9 cellular contexts compared by ENCODE assay signal in the genomic region with DNA sequence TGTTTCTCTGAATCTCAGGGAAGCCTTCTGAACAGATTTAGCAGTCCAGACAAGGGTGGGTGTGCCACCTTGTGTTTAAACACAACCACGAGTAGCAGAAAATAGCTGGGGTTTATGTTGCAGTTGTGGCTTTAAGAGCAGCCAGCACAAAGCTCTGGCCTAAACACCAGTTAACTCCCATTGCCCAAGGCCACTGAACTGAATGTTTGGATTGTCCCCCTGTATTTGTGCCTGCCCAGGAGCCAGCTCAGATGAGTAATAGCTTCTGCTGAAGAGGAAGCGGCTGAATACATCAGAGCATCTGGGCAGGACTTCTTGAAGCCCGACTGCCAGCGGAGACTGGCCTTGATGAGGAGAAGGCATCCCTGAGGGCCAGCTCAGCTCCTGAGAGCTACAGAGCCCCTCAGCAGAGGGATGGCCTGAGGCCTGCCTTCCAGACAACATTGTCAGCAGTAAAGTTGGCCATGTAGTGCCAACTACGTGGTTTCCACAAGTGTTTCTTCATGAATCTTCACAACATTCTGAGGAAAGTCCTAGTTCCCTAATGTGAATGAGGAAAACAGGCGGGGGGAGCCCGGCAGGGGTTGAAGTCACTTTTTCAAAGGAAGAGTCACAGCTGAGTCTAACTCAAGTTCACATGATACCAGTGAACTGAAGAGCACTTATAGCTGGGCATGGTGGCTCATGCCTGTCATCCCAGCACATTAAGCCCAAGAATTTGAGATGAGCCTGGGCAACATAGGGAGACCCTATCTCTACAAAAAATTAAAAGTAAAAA.
DNase-seq lines count a peak whose midpoint lies in the region; ATAC-seq, FAIRE-seq and TF ChIP-seq lines count a peak whose summit lies in the region.
"Had no signal": no experiment of that assay in that cellular context is flagged by ENCODE, and none has a peak within 500 bp of the region (broad histone marks: within the 10 kb centered on the region; RNA-seq: fewer than 3 reads in every experiment).

No MANE protein-coding gene starts in this region.

- H3K27me3 ChIP-seq in Karpas-422 (ENCODE audit: low read length) (no peaks in the 10 kb centered on the region), bronchial epithelial cell (ENCODE audit: control insufficient read depth, insufficient read depth, low read length) (no peaks in the 10 kb centered on the region), left lung (no peaks in the 10 kb centered on the region)
- H3K27me3 ChIP-seq: thyroid gland had no signal

- peak; percentile 88 for DNase-seq in AG09319 (ENCODE audit: extremely low read depth, low read depth)
- peak; percentile 28 for DNase-seq in Karpas-422
- DNase-seq in bronchial epithelial cell (ENCODE audit: low read depth): peak; percentile 35
- DNase-seq in left lung: no peak
- no peak for DNase-seq in activated CD8-positive, alpha-beta memory T cell treated with anti-CD3 and anti-CD28 coated beads, Interleukin-2, amount 50 U/mL, for 4 hours
- no peak for DNase-seq in NCI-H345 treated with DMSO at 0.1 percent for 48 hours (lab: John Stamatoyannopoulos, UW; ENCODE audit: unreplicated experiment)

- H2AFZ ChIP-seq in Karpas-422 (ENCODE audit: low read length): no peak overlapping the region

- H3K27ac ChIP-seq in Karpas-422 (ENCODE audit: low read length) (no peak overlapping the region), left lung (peak overlapping the region in 1 of 2 donors; percentile 68)
- H3K27ac ChIP-seq: thyroid gland had no signal

- no peaks in the 10 kb centered on the region for H3K79me2 ChIP-seq in Karpas-422 (ENCODE audit: low read length)

- no peak overlapping the region for H3K4me3 ChIP-seq in Karpas-422 (ENCODE audit: low read length)
- no peak overlapping the region for H3K4me3 ChIP-seq in bronchial epithelial cell (ENCODE audit: low read depth, low read length)
- no peak overlapping the region for H3K4me3 ChIP-seq in left lung
- H3K4me3 ChIP-seq: thyroid gland had no signal

- TF ChIP-seq CTCF in AG09319 (IDR thresholded peaks at IDR 0.05; ENCODE audit: low read depth, low read length) (peak; percentile 43), bronchial epithelial cell (IDR thresholded peaks at IDR 0.05; ENCODE audit: insufficient read depth, low read length, severe bottlenecking) (no peak), left lung (IDR thresholded peaks at IDR 0.05) (no peak)

- no peak overlapping the region for H3K9ac ChIP-seq in Karpas-422 (ENCODE audit: low read length)

- H3K4me2 ChIP-seq in Karpas-422 (ENCODE audit: low read depth, low read length, poor library complexity, severe bottlenecking): no peak overlapping the region

- FAIRE-seq in bronchial epithelial cell (lab: Jason Lieb, UNC): no peak

- H3K36me3 ChIP-seq in Karpas-422 (ENCODE audit: insufficient read depth, low read length): no peaks in the 10 kb centered on the region
- H3K36me3 ChIP-seq in bronchial epithelial cell (ENCODE audit: control insufficient read depth, insufficient read depth, low read length): no peaks in the 10 kb centered on the region
- H3K36me3 ChIP-seq in left lung: no peaks in the 10 kb centered on the region
- H3K36me3 ChIP-seq: thyroid gland had no signal

- no peaks in the 10 kb centered on the region for H4K20me1 ChIP-seq in Karpas-422 (ENCODE audit: insufficient read depth, low read depth, low read length)

- H3K9me3 ChIP-seq in Karpas-422 (ENCODE audit: low read length) (no peaks in the 10 kb centered on the region), left lung (no peaks in the 10 kb centered on the region)
- H3K9me3 ChIP-seq: thyroid gland had no signal

- peaks cover 6% of the 10 kb centered on the region for H3K4me1 ChIP-seq in Karpas-422 (ENCODE audit: low read length)
- H3K4me1 ChIP-seq in left lung: peaks cover 0 to 13% of the 10 kb centered on the region in 2 donors

- peak; percentile 33 for ATAC-seq in left lung
- ATAC-seq in HG02938 (IDR thresholded peaks at IDR 0.05; ENCODE audit: unreplicated experiment): no peak
- no peak for ATAC-seq in GM19467 (IDR thresholded peaks at IDR 0.05; ENCODE audit: unreplicated experiment)

- intact Hi-C loops in left lung (cut with DNase I): loop anchor here in 1 of 2 donors (10.0 kb wide), 1 partner anchor 152 kb away; no protein-coding TSS in a partner anchor

- no peaks in the 10 kb centered on the region for H3K9me2 ChIP-seq in Karpas-422 (replicated peaks; ENCODE audit: insufficient read depth, low read length)

Comparison
In these comparisons a context has a peak if more than half of its experiments do, and no peak if none do; other contexts are left out.
1. DNase-seq: peak in AG09319 (single experiment), Karpas-422 (single experiment) and bronchial epithelial cell (single experiment); none in left lung (0 of 2), activated CD8-positive, alpha-beta memory T cell treated with anti-CD3 and anti-CD28 coated beads, Interleukin-2, amount 50 U/mL, for 4 hours (single experiment) and NCI-H345 treated with DMSO at 0.1 percent for 48 hours (single experiment).